In the genomic region with DNA sequence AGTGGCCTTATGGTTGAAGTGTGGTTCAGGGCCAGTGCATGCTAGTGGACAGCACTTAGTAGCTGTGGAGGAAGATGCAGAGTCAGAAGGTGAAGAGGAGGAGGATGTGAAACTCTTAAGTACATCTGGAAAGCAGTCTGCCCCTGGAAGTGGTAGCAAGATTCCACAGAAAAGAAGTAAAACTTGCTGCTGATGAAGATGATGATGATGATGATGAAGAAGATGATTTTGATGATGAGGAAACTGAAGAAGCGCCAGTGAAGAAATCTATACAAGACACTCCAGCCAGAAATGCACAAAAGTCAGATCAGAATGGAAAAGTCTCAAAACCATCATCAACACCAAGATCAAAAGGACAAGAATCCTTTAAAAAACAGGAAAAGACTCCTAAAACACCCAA, we compare ENCODE assay signal across 34 cellular contexts. TPM values are rescaled to one million over a fixed set of nuclear protein-coding genes. Genes with fewer than 3 reads are reported as not detected.
"Had no signal": no experiment of that assay in that cellular context is flagged by ENCODE, and none has a peak within 500 bp of the region (broad histone marks: within the 10 kb centered on the region; RNA-seq: fewer than 3 reads in every experiment).

No MANE protein-coding gene starts in this region.

- ATAC-seq: activated CD4-positive, alpha-beta T cell treated with anti-CD3 and anti-CD28 coated beads for 36 hours; activated CD4-positive, CD25-positive, alpha-beta regulatory T cell treated with anti-CD3 and anti-CD28 coated beads, Interleukin-2, amount 50 U/mL, for 24 hours; activated CD8-positive, alpha-beta memory T cell treated with anti-CD3 and anti-CD28 coated beads, Interleukin-2, amount 10 ng/mL, durations not matched to agents 7 days and 5 days; activated CD8-positive, alpha-beta T cell treated with anti-CD3 and anti-CD28 coated beads, Interleukin-2, amount 10 ng/mL, durations not matched to agents 7 days and 5 days; activated naive CD8-positive, alpha-beta T cell treated with anti-CD3 and anti-CD28 coated beads, Interleukin-2, amount 50 U/mL, for 24 hours; body of pancreas; WTC11 had no signal

- H3K27me3 ChIP-seq: breast epithelium had no signal

- H3K4me1 ChIP-seq: body of pancreas, breast epithelium had no signal

- H3K9me3 ChIP-seq: body of pancreas had no signal

- FAIRE-seq: astrocyte, colon had no signal

- H3K36me3 ChIP-seq: brain microvascular endothelial cell, breast epithelium, WERI-Rb-1 had no signal

- H3K4me3 ChIP-seq: body of pancreas, breast epithelium, coronary artery had no signal

- H3K27ac ChIP-seq: body of pancreas, brain microvascular endothelial cell, breast epithelium, coronary artery, WERI-Rb-1 had no signal

- DNase-seq: activated CD4-positive, alpha-beta memory T cell treated with anti-CD3 and anti-CD28 coated beads, Interleukin-2, amount 10 ng/mL, durations not matched to agents 7 days and 5 days; activated CD4-positive, alpha-beta T cell treated with anti-CD3 and anti-CD28 coated beads for 1 hour; activated CD4-positive, alpha-beta T cell treated with anti-CD3 and anti-CD28 coated beads for 36 hours; activated CD4-positive, alpha-beta T cell treated with anti-CD3 and anti-CD28 coated beads for 48 hours; activated CD4-positive, alpha-beta T cell treated with anti-CD3 and anti-CD28 coated beads, Interleukin-2, amount 10 ng/mL, durations not matched to agents 7 days and 5 days; activated CD4-positive, alpha-beta T cell treated with anti-CD3 and anti-CD28 coated beads, Interleukin-2, amount 50 U/mL, for 48 hours; activated CD4-positive, CD25-positive, alpha-beta regulatory T cell; activated CD8-positive, alpha-beta memory T cell treated with anti-CD3 and anti-CD28 coated beads for 24 hours; activated CD8-positive, alpha-beta memory T cell treated with anti-CD3 and anti-CD28 coated beads, Interleukin-2, amount 10 ng/mL, durations not matched to agents 7 days and 5 days; activated CD8-positive, alpha-beta memory T cell treated with anti-CD3 and anti-CD28 coated beads, Interleukin-2, amount 50 U/mL, for 48 hours; activated CD8-positive, alpha-beta T cell treated with anti-CD3 and anti-CD28 coated beads, Interleukin-2, amount 10 ng/mL, durations not matched to agents 7 days and 5 days; activated effector memory CD4-positive, alpha-beta T cell treated with Interleukin-2 at 50 U/mL for 16 hours; activated gamma-delta T cell; activated naive CD4-positive, alpha-beta T cell treated with anti-CD3 and anti-CD28 coated beads, Interleukin-2, amount 10 ng/mL, durations not matched to agents 7 days and 5 days; activated naive CD4-positive, alpha-beta T cell treated with Interleukin-2 at 50 U/mL for 16 hours; activated naive CD8-positive, alpha-beta T cell treated with anti-CD3 and anti-CD28 coated beads, Interleukin-2, amount 10 ng/mL, durations not matched to agents 7 days and 5 days; activated naive CD8-positive, alpha-beta T cell treated with anti-CD3 and anti-CD28 coated beads, Interleukin-2, amount 50 U/mL, for 24 hours; activated T-cell treated with anti-CD3 and anti-CD28 coated beads, Interleukin-2, amount 50 U/mL, for 24 hours; activated T-cell treated with anti-CD3 and anti-CD28 coated beads, Interleukin-2, amount 50 U/mL, for 48 hours; amygdala; anterior cingulate cortex; body of pancreas; brain microvascular endothelial cell; central memory CD4-positive, alpha-beta T cell; T-helper 2 cell; T-helper 9 cell; WERI-Rb-1 had no signal

RNA-seq across cellular contexts. Expression of gene MDFI, which starts 28.9 kb away (rescaled TPM):
- total RNA-seq: activated CD4-positive, alpha-beta memory T cell treated with anti-CD3 and anti-CD28 coated beads, Interleukin-2, amount 10 ng/mL, durations not matched to agents 7 days and 5 days; activated CD4-positive, alpha-beta T cell treated with anti-CD3 and anti-CD28 coated beads for 36 hours; activated CD4-positive, alpha-beta T cell treated with anti-CD3 and anti-CD28 coated beads, Interleukin-2, amount 10 ng/mL, durations not matched to agents 7 days and 5 days; activated CD8-positive, alpha-beta memory T cell treated with anti-CD3 and anti-CD28 coated beads, Interleukin-2, amount 10 ng/mL, durations not matched to agents 7 days and 5 days; activated CD8-positive, alpha-beta T cell treated with anti-CD3 and anti-CD28 coated beads, Interleukin-2, amount 10 ng/mL, durations not matched to agents 7 days and 5 days; activated naive CD8-positive, alpha-beta T cell treated with anti-CD3 and anti-CD28 coated beads, Interleukin-2, amount 10 ng/mL, durations not matched to agents 7 days and 5 days; activated T-helper 2 cell treated with anti-CD3 and anti-CD28 coated beads, Interferon-gamma antibody, Interleukin-2, Interleukin-4, amounts not matched to agents 10 μg/mL and 5 μg/mL and 100 μg/mL, durations not matched to agents 14 hours and 24 hours and 36 hours had no signal
